18 cellular contexts compared by ENCODE assay signal in genomic region chr12:70839544-70839943, GRCh38.
"Had no signal": no experiment of that assay in that cellular context is flagged by ENCODE, and none has a peak within 500 bp of the region (broad histone marks: within the 10 kb centered on the region; RNA-seq: fewer than 3 reads in every experiment).

No MANE protein-coding gene starts in this region.

- H3K27ac ChIP-seq: dorsolateral prefrontal cortex, esophagus muscularis mucosa, prostate gland, sigmoid colon, thoracic aorta, upper lobe of right lung had no signal

- H3K9me3 Mint-ChIP-seq: activated naive CD4-positive, alpha-beta T cell treated with anti-CD3 and anti-CD28 coated beads for 36 hours; nephron; T-helper 2 cell treated with Interferon-gamma antibody and Interleukin-4, amounts not matched to agents 5 μg/mL and 100 μg/mL, for 36 hours had no signal

- H3K36me3 ChIP-seq: esophagus muscularis mucosa, prostate gland, sigmoid colon, thoracic aorta, upper lobe of right lung had no signal

- H3K36me3 Mint-ChIP-seq: stimulated activated effector memory CD8-positive, alpha-beta T cell treated with anti-CD3 and anti-CD28 coated beads, Interleukin-12 subunit alpha, Interleukin-12 subunit beta, amount 100 ng/mL, for 72 hours had no signal

- H3K27ac Mint-ChIP-seq: activated naive CD4-positive, alpha-beta T cell treated with anti-CD3 and anti-CD28 coated beads for 36 hours; activated naive CD8-positive, alpha-beta T cell treated with anti-CD3 and anti-CD28 coated beads, Interleukin-2, amount 50 U/mL, for 24 hours; activated T-helper 17 cell treated with anti-CD3 and anti-CD28 coated beads, Interleukin-2, amount 50 U/mL, for 72 hours; nephron; stimulated activated effector memory CD8-positive, alpha-beta T cell treated with anti-CD3 and anti-CD28 coated beads, Interleukin-12 subunit alpha, Interleukin-12 subunit beta, amount 100 ng/mL, for 72 hours; T-helper 2 cell treated with Interferon-gamma antibody and Interleukin-4, amounts not matched to agents 5 μg/mL and 100 μg/mL, for 36 hours had no signal

- H3K27me3 Mint-ChIP-seq: activated naive CD8-positive, alpha-beta T cell treated with anti-CD3 and anti-CD28 coated beads, Interleukin-2, amount 50 U/mL, for 24 hours had no signal

- FAIRE-seq: bronchial epithelial cell had no signal

- H3K4me1 Mint-ChIP-seq: activated naive CD8-positive, alpha-beta T cell treated with anti-CD3 and anti-CD28 coated beads, Interleukin-2, amount 50 U/mL, for 24 hours; activated T-helper 17 cell treated with anti-CD3 and anti-CD28 coated beads, Interleukin-2, amount 50 U/mL, for 72 hours; nephron; stimulated activated effector memory CD8-positive, alpha-beta T cell treated with anti-CD3 and anti-CD28 coated beads, Interleukin-12 subunit alpha, Interleukin-12 subunit beta, amount 100 ng/mL, for 72 hours had no signal

- H3K4me3 ChIP-seq: dorsolateral prefrontal cortex, esophagus muscularis mucosa, prostate gland, sigmoid colon, thoracic aorta, upper lobe of right lung had no signal

- H3K4me3 Mint-ChIP-seq: activated naive CD4-positive, alpha-beta T cell treated with anti-CD3 and anti-CD28 coated beads for 36 hours; activated naive CD8-positive, alpha-beta T cell treated with anti-CD3 and anti-CD28 coated beads, Interleukin-2, amount 50 U/mL, for 24 hours; activated T-helper 17 cell treated with anti-CD3 and anti-CD28 coated beads, Interleukin-2, amount 50 U/mL, for 72 hours; nephron; stimulated activated effector memory CD8-positive, alpha-beta T cell treated with anti-CD3 and anti-CD28 coated beads, Interleukin-12 subunit alpha, Interleukin-12 subunit beta, amount 100 ng/mL, for 72 hours; T-helper 2 cell treated with Interferon-gamma antibody and Interleukin-4, amounts not matched to agents 5 μg/mL and 100 μg/mL, for 36 hours had no signal

- H3K27me3 ChIP-seq: dorsolateral prefrontal cortex, esophagus muscularis mucosa, sigmoid colon, upper lobe of right lung had no signal

- H3K9me3 ChIP-seq: esophagus muscularis mucosa, prostate gland, sigmoid colon, thoracic aorta, upper lobe of right lung had no signal

- ATAC-seq: activated CD4-positive, CD25-positive, alpha-beta regulatory T cell treated with anti-CD3 and anti-CD28 coated beads, Interleukin-2, amount 50 U/mL, for 24 hours; activated naive CD8-positive, alpha-beta T cell treated with anti-CD3 and anti-CD28 coated beads, Interleukin-2, amount 50 U/mL, for 24 hours; activated T-helper 17 cell treated with anti-CD3 and anti-CD28 coated beads, Interleukin-2, amount 50 U/mL, for 72 hours; stimulated activated effector memory CD8-positive, alpha-beta T cell treated with anti-CD3 and anti-CD28 coated beads, Interleukin-12 subunit alpha, Interleukin-12 subunit beta, amount 100 ng/mL, for 72 hours; upper lobe of right lung had no signal

- H3K4me1 ChIP-seq: esophagus muscularis mucosa, prostate gland, sigmoid colon, upper lobe of right lung had no signal

- DNase-seq: activated naive CD4-positive, alpha-beta T cell treated with anti-CD3 and anti-CD28 coated beads for 36 hours; activated naive CD8-positive, alpha-beta T cell treated with anti-CD3 and anti-CD28 coated beads, Interleukin-2, amount 50 U/mL, for 24 hours; aorta; dorsolateral prefrontal cortex; hippocampal formation; occipital lobe; sigmoid colon; stimulated activated CD4-positive, alpha-beta T cell treated with anti-CD3 and anti-CD28 coated beads, Interleukin-2, amount 100 ng/mL, for 24 hours; upper lobe of right lung had no signal
